In genomic region chr5:26009742-26010141, GRCh38 we compare ENCODE assay signal across 14 cellular contexts.
DNase-seq lines count a peak whose midpoint lies in the region; ATAC-seq, FAIRE-seq and TF ChIP-seq lines count a peak whose summit lies in the region.
"Had no signal": no experiment of that assay in that cellular context is flagged by ENCODE, and none has a peak within 500 bp of the region (broad histone marks: within the 10 kb centered on the region; RNA-seq: fewer than 3 reads in every experiment).

No MANE protein-coding gene starts in this region.

- no peak overlapping the region for H3K27ac Mint-ChIP-seq in naive thymus-derived CD4-positive, alpha-beta T cell
- H3K27ac Mint-ChIP-seq: CD4-positive, alpha-beta T cell had no signal

- intact Hi-C loops in naive thymus-derived CD4-positive, alpha-beta T cell (cut with micrococcal nuclease): no loop called here

- no peak overlapping the region for H2BK12ac ChIP-seq in neuronal stem cell (ENCODE audit: low read length)

- H2AFZ ChIP-seq in OCI-LY3 (ENCODE audit: low read depth, low read length): no peak overlapping the region
- H2AFZ ChIP-seq in neuronal stem cell (ENCODE audit: low read length): peak overlapping the region; percentile 51
- no peak overlapping the region for H2AFZ ChIP-seq in GM23248

- H3K9me3 Mint-ChIP-seq in naive thymus-derived CD4-positive, alpha-beta T cell: peaks cover 4 to 21% (median 7%) of the 10 kb centered on the region in 11 donors

- no peak for DNase-seq in H54 (ENCODE audit: insufficient read length, low spot score)
- DNase-seq in foreskin keratinocyte: no peak
- DNase-seq in neuronal stem cell (ENCODE audit: low spot score): peak; percentile 5
- DNase-seq in GM23248: no peak
- no peak for DNase-seq in naive thymus-derived CD4-positive, alpha-beta T cell
- DNase-seq: CD4-positive, alpha-beta T cell; hippocampal formation; NCI-H1092 treated with DMSO at 0.1 percent for 48 hours; NCI-H510A; stimulated activated CD4-positive, alpha-beta T cell treated with anti-CD3 and anti-CD28 coated beads, Interleukin-4, amount 100 ng/mL, for 4 hours had no signal

- H4K8ac ChIP-seq in neuronal stem cell (ENCODE audit: low read depth, low read length): no peak overlapping the region

- H3K9me2 ChIP-seq in GM23248 (ENCODE audit: insufficient read depth): no peaks in the 10 kb centered on the region

- TF ChIP-seq POLR2A in H54 (IDR thresholded peaks at IDR 0.05; ENCODE audit: low read depth, low read length): no peak

- H3K79me1 ChIP-seq in neuronal stem cell (ENCODE audit: low read depth, low read length): no peaks in the 10 kb centered on the region

- H3K36me3 ChIP-seq in OCI-LY3 (replicated peaks; ENCODE audit: low read depth, low read length): no peaks in the 10 kb centered on the region
- H3K36me3 ChIP-seq in neuronal stem cell (replicated peaks in 1 of 2; ENCODE audit: control insufficient read depth in 2 of 2, insufficient read depth in 2 of 2, low read length in 2 of 2): no peaks in the 10 kb centered on the region
- H3K36me3 ChIP-seq in GM23248 (ENCODE audit: low read depth): no peaks in the 10 kb centered on the region
- H3K36me3 ChIP-seq in naive thymus-derived CD4-positive, alpha-beta T cell (ENCODE audit: control insufficient read depth in 2 of 3, insufficient read depth in 3 of 3, low read length in 3 of 3): no peaks in the 10 kb centered on the region
- H3K36me3 ChIP-seq: SJCRH30 had no signal

- no peaks in the 10 kb centered on the region for H3K36me3 Mint-ChIP-seq in naive thymus-derived CD4-positive, alpha-beta T cell

- H3K79me2 ChIP-seq in OCI-LY3 (ENCODE audit: low read length): no peaks in the 10 kb centered on the region
- H3K79me2 ChIP-seq in GM23248 (ENCODE audit: insufficient read depth): no peaks in the 10 kb centered on the region

- no peak overlapping the region for H3K14ac ChIP-seq in neuronal stem cell (ENCODE audit: low read length)

- H3K4me1 Mint-ChIP-seq in naive thymus-derived CD4-positive, alpha-beta T cell: peaks cover 0 to 2% (median 0%) of the 10 kb centered on the region in 7 donors

- CTCF ChIA-PET in naive thymus-derived CD4-positive, alpha-beta T cell (lab: Charles Lee): no interaction called here

- no peaks in the 10 kb centered on the region for H3K27me3 Mint-ChIP-seq in naive thymus-derived CD4-positive, alpha-beta T cell
- H3K27me3 Mint-ChIP-seq: CD4-positive, alpha-beta T cell had no signal

- H3K4me3 Mint-ChIP-seq in naive thymus-derived CD4-positive, alpha-beta T cell: no peak overlapping the region
- H3K4me3 Mint-ChIP-seq: CD4-positive, alpha-beta T cell had no signal

- no peak overlapping the region for H3K18ac ChIP-seq in neuronal stem cell (ENCODE audit: low read length)

- H4K20me1 ChIP-seq in OCI-LY3 (ENCODE audit: insufficient read depth, low read length) (no peaks in the 10 kb centered on the region), GM23248 (ENCODE audit: insufficient read depth) (no peaks in the 10 kb centered on the region)

- no peak overlapping the region for H2BK120ac ChIP-seq in neuronal stem cell (ENCODE audit: low read depth, low read length)

- no peak overlapping the region for H4K91ac ChIP-seq in neuronal stem cell (ENCODE audit: low read depth, low read length, poor library complexity)

- WGBS in neuronal stem cell (ENCODE audit: extremely low coverage in 2 of 2, insufficient read length in 2 of 2, insufficient replicate concordance in 1 of 2), 2 donors: no CpG with 5 or more reads among the region's 6 CpGs
- 9 to 10% methylated on average over 6 of the region's 6 CpGs for WGBS in GM23248 (ENCODE audit: low coverage in 1 of 2, low lambda C conversion rate in 2 of 2, missing lambda C conversion rate in 2 of 2), 2 experiments

- FAIRE-seq in H54 (lab: Jason Lieb, UNC): peak; percentile 53

- H3K4me1 ChIP-seq in OCI-LY3 (ENCODE audit: low read length) (no peaks in the 10 kb centered on the region; the same call in 1 of the 2 replicates), foreskin keratinocyte (no peaks in the 10 kb centered on the region), neuronal stem cell (ENCODE audit: control insufficient read depth in 2 of 2, insufficient read depth in 1 of 2, low read depth in 1 of 2, low read length in 2 of 2) (no peaks in the 10 kb centered on the region), GM23248 (ENCODE audit: insufficient read depth) (no peaks in the 10 kb centered on the region)
- H3K4me1 ChIP-seq in naive thymus-derived CD4-positive, alpha-beta T cell (ENCODE audit: control insufficient read depth in 2 of 2, insufficient read depth in 2 of 2, low read length in 2 of 2): no peaks in the 10 kb centered on the region
- H3K4me1 ChIP-seq: SJCRH30 had no signal

- H3K4ac ChIP-seq in neuronal stem cell (ENCODE audit: low read length): no peak overlapping the region

- H3K27me3 ChIP-seq in OCI-LY3 (ENCODE audit: low read depth, low read length) (no peaks in the 10 kb centered on the region), foreskin keratinocyte (no peaks in the 10 kb centered on the region), neuronal stem cell (ENCODE audit: control insufficient read depth in 3 of 3, insufficient read depth in 3 of 3, low read depth in 1 of 3, low read length in 3 of 3) (no peaks in the 10 kb centered on the region), GM23248 (replicated peaks; ENCODE audit: insufficient read depth) (no peaks in the 10 kb centered on the region)
- no peaks in the 10 kb centered on the region for H3K27me3 ChIP-seq in naive thymus-derived CD4-positive, alpha-beta T cell (ENCODE audit: control insufficient read depth in 2 of 2, insufficient read depth in 2 of 2, low read length in 2 of 2)
- H3K27me3 ChIP-seq: SJCRH30 had no signal

- POLR2A ChIA-PET in naive thymus-derived CD4-positive, alpha-beta T cell (lab: Charles Lee): no interaction called here

- no peak for ATAC-seq in foreskin keratinocyte
- no peak for ATAC-seq in HG02852 (IDR thresholded peaks at IDR 0.05; ENCODE audit: unreplicated experiment)
- ATAC-seq in GM19035 (IDR thresholded peaks at IDR 0.05; ENCODE audit: unreplicated experiment): no peak
- ATAC-seq in naive thymus-derived CD4-positive, alpha-beta T cell: no peak

- in situ Hi-C loops in GM23248 (cut with MboI): no loop called here

- TF ChIP-seq CTCF in OCI-LY3 (IDR thresholded peaks at IDR 0.05; ENCODE audit: low read depth, low read length): peak; percentile 28
- TF ChIP-seq CTCF in foreskin keratinocyte (conservative IDR thresholded peaks at IDR 0.05): peak; percentile 5

- H3K27ac ChIP-seq in OCI-LY3 (ENCODE audit: low read length) (no peak overlapping the region), foreskin keratinocyte (no peak overlapping the region), neuronal stem cell (replicated peaks; ENCODE audit: low read length) (no peak overlapping the region), GM23248 (no peak overlapping the region)
- H3K27ac ChIP-seq in naive thymus-derived CD4-positive, alpha-beta T cell (ENCODE audit: low read depth, low read length): no peak overlapping the region
- H3K27ac ChIP-seq: SJCRH30 had no signal

- H3K23ac ChIP-seq in neuronal stem cell (ENCODE audit: low read depth, low read length, poor library complexity): no peak overlapping the region

- H3K4me2 ChIP-seq in OCI-LY3 (ENCODE audit: low read length): no peak overlapping the region
- H3K4me2 ChIP-seq in neuronal stem cell (ENCODE audit: insufficient read depth, low read length, poor library complexity, severe bottlenecking): no peak overlapping the region
- no peak overlapping the region for H3K4me2 ChIP-seq in GM23248 (ENCODE audit: unreplicated experiment)

- H3K4me3 ChIP-seq in OCI-LY3 (ENCODE audit: low read length) (no peak overlapping the region), neuronal stem cell (ENCODE audit: low read length in 2 of 2) (no peak overlapping the region), GM23248 (no peak overlapping the region)
- no peak overlapping the region for H3K4me3 ChIP-seq in naive thymus-derived CD4-positive, alpha-beta T cell (ENCODE audit: low read length)
- H3K4me3 ChIP-seq: SJCRH30 had no signal

- no peak overlapping the region for H3K9ac ChIP-seq in OCI-LY3 (ENCODE audit: low read length)
- no peak overlapping the region for H3K9ac ChIP-seq in neuronal stem cell (ENCODE audit: low read depth, low read length, poor library complexity)
- H3K9ac ChIP-seq in GM23248: no peak overlapping the region

- H3F3A ChIP-seq in GM23248 (ENCODE audit: insufficient read depth): no peaks in the 10 kb centered on the region

- H3K9me3 ChIP-seq in OCI-LY3 (ENCODE audit: insufficient read depth, low read length) (no peaks in the 10 kb centered on the region), neuronal stem cell (replicated peaks in 1 of 2; ENCODE audit: control insufficient read depth in 2 of 2, insufficient read depth in 1 of 2, low read depth in 1 of 2, low read length in 2 of 2) (no peaks in the 10 kb centered on the region), GM23248 (ENCODE audit: low read depth) (no peaks in the 10 kb centered on the region)
- H3K9me3 ChIP-seq in naive thymus-derived CD4-positive, alpha-beta T cell (ENCODE audit: control insufficient read depth in 2 of 3, low read length in 3 of 3): no peaks in the 10 kb centered on the region
- H3K9me3 ChIP-seq: SJCRH30 had no signal

- no peak overlapping the region for H2AK5ac ChIP-seq in neuronal stem cell (ENCODE audit: low read depth, low read length)

- no peak overlapping the region for H2BK15ac ChIP-seq in neuronal stem cell (ENCODE audit: low read length)

- H2BK5ac ChIP-seq in neuronal stem cell (ENCODE audit: low read length): no peak overlapping the region
